2 cellular contexts compared by ENCODE assay signal in genomic region chr9:135366104-135366503, GRCh38.
TF ChIP-seq lines count a peak whose summit lies in the region.

No MANE protein-coding gene starts in this region.

TF ChIP-seq in GM23338, 12 proteins besides CTCF, POLR2A, EP300 and RAD21:
- no peak for TF ChIP-seq REST (IDR thresholded peaks at IDR 0.05; ENCODE audit: unreplicated experiment)
- no peak for TF ChIP-seq ETS1 (IDR thresholded peaks at IDR 0.05)
- no peak for TF ChIP-seq POLR2AphosphoS5 (IDR thresholded peaks at IDR 0.05; ENCODE audit: low read depth)
- no peak for TF ChIP-seq NANOG (IDR thresholded peaks at IDR 0.05; ENCODE audit: borderline replicate concordance)
- TF ChIP-seq ZNF331 (CRISPR knock-in tag; IDR thresholded peaks at IDR 0.05; ENCODE audit: low read depth) = no peak
- TF ChIP-seq STAT1 (IDR thresholded peaks at IDR 0.05; ENCODE audit: unreplicated experiment) = no peak
- TF ChIP-seq ZNF462 (CRISPR knock-in tag; IDR thresholded peaks at IDR 0.05) = no peak
- TF ChIP-seq EZH2 (IDR thresholded peaks at IDR 0.05; ENCODE audit: low read depth, unreplicated experiment) = no peak
- TF ChIP-seq JUNB (IDR thresholded peaks at IDR 0.05; ENCODE audit: unreplicated experiment) = no peak
- TF ChIP-seq ZNF114 (CRISPR knock-in tag; IDR thresholded peaks at IDR 0.05) = no peak

TF ChIP-seq in H1, 55 proteins besides CTCF, POLR2A, EP300 and RAD21:
- peak; percentile 58 for TF ChIP-seq CTBP2 (IDR thresholded peaks at IDR 0.05; ENCODE audit: borderline replicate concordance, insufficient read depth, insufficient read length, low read length)
- peak; percentile 25; the same call in 1 of the 2 replicates for TF ChIP-seq KDM1A (IDR thresholded peaks at IDR 0.05; ENCODE audit: borderline replicate concordance, low read length)
- TF ChIP-seq JUND (IDR thresholded peaks at IDR 0.05; ENCODE audit: low read length) = no peak
- TF ChIP-seq EGR1 (IDR thresholded peaks at IDR 0.05; ENCODE audit: borderline replicate concordance, low read depth, low read length) = no peak
